ENCODE assay signal across 1 cellular context in the genomic region with DNA sequence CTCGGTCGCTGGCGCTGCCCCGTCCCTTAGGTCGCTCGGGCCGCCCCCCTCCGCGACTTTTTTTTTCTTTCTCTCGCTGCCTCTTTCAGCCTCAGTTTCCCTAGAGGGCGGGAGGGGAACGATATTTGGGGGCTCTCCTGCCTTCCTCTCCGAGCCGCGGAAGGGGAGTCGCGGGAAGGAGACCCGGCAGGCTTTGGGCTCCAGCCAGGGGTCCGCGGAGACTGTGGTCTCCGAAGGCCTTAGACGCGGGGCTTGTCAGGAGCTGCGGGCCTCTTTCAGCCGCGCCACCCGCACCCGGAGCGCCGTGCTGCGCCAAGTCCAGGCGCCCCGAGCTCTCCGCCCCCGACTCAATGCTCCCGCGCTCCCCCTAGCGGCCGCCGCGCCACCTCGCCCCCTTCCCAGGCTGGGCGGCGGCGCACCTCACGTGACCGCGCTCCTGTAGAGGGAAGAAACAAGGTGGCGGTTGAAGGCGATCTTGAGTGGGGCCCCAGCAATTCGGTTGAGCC.
TF ChIP-seq lines count a peak whose summit lies in the region.

LRRC37B (plus strand) TSS at position 427 of the 506 bp plus-strand sequence. CDS start 14,010 bp downstream, outside the sequence.

TF ChIP-seq in WTC11, 78 proteins besides CTCF, POLR2A, EP300 and RAD21 (continued from another document):
- TF ChIP-seq AR (CRISPR knock-in tag; IDR thresholded peaks at IDR 0.05) = no peak
- no peak for TF ChIP-seq SMAD4 (CRISPR knock-in tag; IDR thresholded peaks at IDR 0.05)
- TF ChIP-seq CREB1 (CRISPR knock-in tag; IDR thresholded peaks at IDR 0.05) = no peak
- no peak for TF ChIP-seq CDX4 (CRISPR knock-in tag; IDR thresholded peaks at IDR 0.05; ENCODE audit: borderline replicate concordance)
